In genomic region chr1:156117414-156118174, GRCh38 we compare ENCODE assay signal across 11 cellular contexts. TPM values are rescaled to one million over a fixed set of nuclear protein-coding genes. Genes with fewer than 3 reads are reported as not detected.
A peak's percentile ranks its signal among the peaks of the same experiment; 100 is the strongest.
DNase-seq lines count a peak whose midpoint lies in the region; ATAC-seq and TF ChIP-seq lines count a peak whose summit lies in the region.
"Had no signal": no experiment of that assay in that cellular context is flagged by ENCODE, and none has a peak within 500 bp of the region (broad histone marks: within the 10 kb centered on the region; RNA-seq: fewer than 3 reads in every experiment).

No MANE protein-coding gene starts in this region.

- peaks cover 3% of the 10 kb centered on the region for H3K36me3 Mint-ChIP-seq in activated naive CD4-positive, alpha-beta T cell treated with anti-CD3 and anti-CD28 coated beads, Interleukin-2, amount 50 U/mL, for 24 hours
- H3K36me3 Mint-ChIP-seq in central memory CD8-positive, alpha-beta T cell (ENCODE audit: insufficient read depth): peaks cover 49% of the 10 kb centered on the region

- no peak overlapping the region for H3K4me3 ChIP-seq in lung
- H3K4me3 ChIP-seq in upper lobe of left lung: peak overlapping the region in 3 of 4 donors; percentile 80 to 96 (median 82)

- TF ChIP-seq EP300 in upper lobe of left lung (IDR thresholded peaks at IDR 0.05): no peak

- WGBS in lung, 2 donors: 73 to 94% methylated on average over 13 of the region's 13 CpGs
- WGBS in upper lobe of left lung, 2 donors: 75 to 77% methylated on average over 13 of the region's 13 CpGs

- no peak for ATAC-seq in central memory CD8-positive, alpha-beta T cell (replicated peaks; ENCODE audit: extremely low read depth, poor library complexity, severe bottlenecking)
- ATAC-seq in lung (ENCODE audit: insufficient read depth, low FRiP score) (no peak), upper lobe of left lung (ENCODE audit: low FRiP score in 2 of 2) (no peak)

- H3K27ac ChIP-seq in lung (ENCODE audit: low read depth in 1 of 2, low read length in 1 of 2) (peak overlapping the region; percentile 54 to 71), upper lobe of left lung (peak overlapping the region; percentile 46 to 98 (median 96))

- no peaks in the 10 kb centered on the region for H3K9me3 Mint-ChIP-seq in activated naive CD4-positive, alpha-beta T cell treated with anti-CD3 and anti-CD28 coated beads, Interleukin-2, amount 50 U/mL, for 24 hours
- no peaks in the 10 kb centered on the region for H3K9me3 Mint-ChIP-seq in central memory CD8-positive, alpha-beta T cell

- H3K27me3 Mint-ChIP-seq in activated naive CD4-positive, alpha-beta T cell treated with anti-CD3 and anti-CD28 coated beads, Interleukin-2, amount 50 U/mL, for 24 hours: peaks cover 3% of the 10 kb centered on the region
- H3K27me3 Mint-ChIP-seq in central memory CD8-positive, alpha-beta T cell: no peaks in the 10 kb centered on the region

- H3K9me3 ChIP-seq in lung (ENCODE audit: control insufficient read depth in 2 of 2, insufficient read depth in 1 of 2, low read length in 1 of 2) (no peaks in the 10 kb centered on the region), upper lobe of left lung (no peaks in the 10 kb centered on the region)

- H3K4me1 ChIP-seq in lung (ENCODE audit: control insufficient read depth in 2 of 2, insufficient read depth in 2 of 2, low read length in 2 of 2) (peaks cover 29 to 30% of the 10 kb centered on the region in 2 donors), upper lobe of left lung (peaks cover 63 to 79% (median 69%) of the 10 kb centered on the region in 4 donors)

- H3K36me3 ChIP-seq in lung (ENCODE audit: control insufficient read depth in 2 of 2, insufficient read depth in 2 of 2, low read length in 2 of 2): peaks cover 0 to 7% of the 10 kb centered on the region in 2 donors
- peaks cover 0 to 9% (median 3%) of the 10 kb centered on the region in 4 donors for H3K36me3 ChIP-seq in upper lobe of left lung

- TF ChIP-seq CTCF in lung (IDR thresholded peaks at IDR 0.05; ENCODE audit: control extremely low read depth, extremely low read depth) (no peak), upper lobe of left lung (IDR thresholded peaks at IDR 0.05) (no peak)

- H3K4me1 Mint-ChIP-seq in activated naive CD4-positive, alpha-beta T cell treated with anti-CD3 and anti-CD28 coated beads, Interleukin-2, amount 50 U/mL, for 24 hours: peaks cover 37% of the 10 kb centered on the region
- H3K4me1 Mint-ChIP-seq in central memory CD8-positive, alpha-beta T cell: peaks cover 53% of the 10 kb centered on the region

- H3K27ac Mint-ChIP-seq in activated naive CD4-positive, alpha-beta T cell treated with anti-CD3 and anti-CD28 coated beads, Interleukin-2, amount 50 U/mL, for 24 hours: no peak overlapping the region
- H3K27ac Mint-ChIP-seq in central memory CD8-positive, alpha-beta T cell (ENCODE audit: low read depth): peak overlapping the region; percentile 77
- H3K27ac Mint-ChIP-seq: B cell had no signal

- H3K4me3 Mint-ChIP-seq in activated naive CD4-positive, alpha-beta T cell treated with anti-CD3 and anti-CD28 coated beads, Interleukin-2, amount 50 U/mL, for 24 hours: peak overlapping the region; percentile 4
- H3K4me3 Mint-ChIP-seq in central memory CD8-positive, alpha-beta T cell: peak overlapping the region; percentile 36

- DNase-seq in activated naive CD4-positive, alpha-beta T cell treated with anti-CD3 and anti-CD28 coated beads, Interleukin-2, amount 50 U/mL, for 16 hours: no peak
- DNase-seq in central memory CD8-positive, alpha-beta T cell (ENCODE audit: low spot score in 2 of 2): no peak
- DNase-seq in lung (ENCODE audit: low spot score): no peak
- DNase-seq in upper lobe of left lung: no peak
- DNase-seq in D341Med (ENCODE audit: low spot score): no peak
- DNase-seq in dermis blood vessel endothelial cell: no peak
- no peak for DNase-seq in activated CD4-positive, alpha-beta T cell treated with anti-CD3 and anti-CD28 coated beads for 48 hours
- DNase-seq: amniotic stem cell, NCI-H1930 had no signal

- TF ChIP-seq POLR2A in upper lobe of left lung (IDR thresholded peaks at IDR 0.05): no peak

- H3K27me3 ChIP-seq in lung (ENCODE audit: control insufficient read depth, insufficient read depth) (no peaks in the 10 kb centered on the region), upper lobe of left lung (no peaks in the 10 kb centered on the region)

RNA-seq across cellular contexts. Expression of gene LMNA, which starts 3.1 kb away (rescaled TPM):
- total RNA-seq in lung (100 to 1,000 TPM; 182 to 547 TPM), upper lobe of left lung (1,000 to 10,000 TPM in 1 of 6 donors, 100 to 1,000 TPM in 5; 156 to 1,281 (median 388) TPM), dermis blood vessel endothelial cell (502 and 945 TPM in 2 replicates)
- polyA plus RNA-seq in lung: 100 to 1,000 TPM; 163 to 205 TPM

RNA-seq across cellular contexts. Expression of gene MEX3A, which starts 35.3 kb away (rescaled TPM):
- 1 to 10 TPM; 1.1 to 8.1 TPM for total RNA-seq in lung
- polyA plus RNA-seq in lung: under 1 TPM; 0.26 to 1.00 TPM
- total RNA-seq in upper lobe of left lung: 1 to 10 TPM in 2 of 6 donors, under 1 TPM in 3, not detected in 1; 0.26 to 2.0 (median 1.00) TPM
- 4.8 and 8.8 TPM in 2 replicates for total RNA-seq in dermis blood vessel endothelial cell

RNA-seq across cellular contexts. Expression of gene SEMA4A, which starts 35.8 kb away (rescaled TPM):
- total RNA-seq in lung (10 to 100 TPM; 22.7 to 46.9 TPM), upper lobe of left lung (10 to 100 TPM; 28.9 to 65.9 (median 33.5) TPM), dermis blood vessel endothelial cell (0.68 and 0.74 TPM in 2 replicates)
- 10 to 100 TPM; 26.9 to 54.9 TPM for polyA plus RNA-seq in lung

RNA-seq across cellular contexts. Expression of gene RAB25, which starts 56.6 kb away (rescaled TPM):
- total RNA-seq in lung (10 to 100 TPM; 62.7 to 75.2 TPM), upper lobe of left lung (100 to 1,000 TPM in 1 of 6 donors, 10 to 100 TPM in 5; 58.7 to 123 (median 88.9) TPM), dermis blood vessel endothelial cell (not detected in 2 replicates)
- 100 to 1,000 TPM in 1 of 2 donors, 10 to 100 TPM in 1; 99.2 to 156 TPM for polyA plus RNA-seq in lung

Comparison
In these comparisons a context has a peak if more than half of its experiments do, and no peak if none do; other contexts are left out.
1. RNA of gene SEMA4A, which starts 35.8 kb away (total RNA-seq): 22.7 to 46.9 TPM in lung and 28.9 to 65.9 TPM in upper lobe of left lung; 0.68 to 0.74 TPM in dermis blood vessel endothelial cell; every median in the first group is over 10 times any median in the second.